17 cellular contexts compared by ENCODE assay signal in genomic region chr4:24475756-24476155, GRCh38.
"Had no signal": no experiment of that assay in that cellular context is flagged by ENCODE, and none has a peak within 500 bp of the region (broad histone marks: within the 10 kb centered on the region; RNA-seq: fewer than 3 reads in every experiment).

No MANE protein-coding gene starts in this region.

- H3K9me3 ChIP-seq: heart left ventricle, mucosa of descending colon, thyroid gland, uterus had no signal

- H3K27me3 ChIP-seq: thyroid gland, uterus had no signal

- DNase-seq: activated CD4-positive, alpha-beta T cell treated with anti-CD3 and anti-CD28 coated beads, Interleukin-2, amount 50 U/mL, for 1 hour; activated naive CD4-positive, alpha-beta T cell treated with anti-CD3 and anti-CD28 coated beads for 36 hours; activated naive CD8-positive, alpha-beta T cell treated with anti-CD3 and anti-CD28 coated beads, Interleukin-2, amount 50 U/mL, for 24 hours; activated T-cell treated with anti-CD3 and anti-CD28 coated beads for 4 hours; aorta; effector memory CD8-positive, alpha-beta T cell; heart left ventricle; mucosa of descending colon; naive thymus-derived CD4-positive, alpha-beta T cell; posterior cingulate gyrus; stimulated activated CD4-positive, alpha-beta T cell treated with anti-CD3 and anti-CD28 coated beads, Interleukin-2, amount 100 ng/mL, for 48 hours; stimulated activated naive B cell treated with anti-CD40 and anti-IgM and Interleukin-4, amounts not matched to agents 10 μg/mL and 1 μg/mL and 100 μg/mL, for 72 hours; thyroid gland; uterus had no signal

- H3K36me3 ChIP-seq: heart left ventricle, thyroid gland, uterus had no signal

- H3K9me3 Mint-ChIP-seq: activated naive CD4-positive, alpha-beta T cell treated with anti-CD3 and anti-CD28 coated beads for 36 hours; activated naive CD8-positive, alpha-beta T cell treated with anti-CD3 and anti-CD28 coated beads, Interleukin-2, amount 50 U/mL, for 24 hours; activated T-helper 17 cell treated with anti-CD3 and anti-CD28 coated beads, Interleukin-2, amount 50 U/mL, for 72 hours; effector memory CD8-positive, alpha-beta T cell; T-helper 2 cell treated with Interferon-gamma antibody and Interleukin-4, amounts not matched to agents 5 μg/mL and 100 μg/mL, for 36 hours had no signal

- H3K27ac Mint-ChIP-seq: activated naive CD4-positive, alpha-beta T cell treated with anti-CD3 and anti-CD28 coated beads for 36 hours; activated naive CD8-positive, alpha-beta T cell treated with anti-CD3 and anti-CD28 coated beads, Interleukin-2, amount 50 U/mL, for 24 hours; activated T-helper 17 cell treated with anti-CD3 and anti-CD28 coated beads, Interleukin-2, amount 50 U/mL, for 72 hours; effector memory CD8-positive, alpha-beta T cell; naive thymus-derived CD4-positive, alpha-beta T cell; stimulated activated naive B cell treated with anti-CD40 and anti-IgM and Interleukin-4, amounts not matched to agents 10 μg/mL and 1 μg/mL and 100 μg/mL, for 72 hours; T-helper 2 cell treated with Interferon-gamma antibody and Interleukin-4, amounts not matched to agents 5 μg/mL and 100 μg/mL, for 36 hours had no signal

- H3K4me3 ChIP-seq: heart left ventricle, mucosa of descending colon, thyroid gland, uterus had no signal

- ATAC-seq: activated naive CD8-positive, alpha-beta T cell treated with anti-CD3 and anti-CD28 coated beads, Interleukin-2, amount 50 U/mL, for 24 hours; activated T-helper 17 cell treated with anti-CD3 and anti-CD28 coated beads, Interleukin-2, amount 50 U/mL, for 72 hours; effector memory CD8-positive, alpha-beta T cell; heart left ventricle; left lobe of liver; mucosa of descending colon; naive thymus-derived CD4-positive, alpha-beta T cell; stimulated activated naive B cell treated with anti-CD40 and anti-IgM and Interleukin-4, amounts not matched to agents 10 μg/mL and 1 μg/mL and 100 μg/mL, for 72 hours had no signal

- H3K27ac ChIP-seq: heart left ventricle, thyroid gland, uterus had no signal

- H3K36me3 Mint-ChIP-seq: stimulated activated naive B cell treated with anti-CD40 and anti-IgM and Interleukin-4, amounts not matched to agents 10 μg/mL and 1 μg/mL and 100 μg/mL, for 72 hours had no signal

- H3K4me3 Mint-ChIP-seq: activated naive CD4-positive, alpha-beta T cell treated with anti-CD3 and anti-CD28 coated beads for 36 hours; activated naive CD8-positive, alpha-beta T cell treated with anti-CD3 and anti-CD28 coated beads, Interleukin-2, amount 50 U/mL, for 24 hours; activated T-helper 17 cell treated with anti-CD3 and anti-CD28 coated beads, Interleukin-2, amount 50 U/mL, for 72 hours; effector memory CD8-positive, alpha-beta T cell; stimulated activated naive B cell treated with anti-CD40 and anti-IgM and Interleukin-4, amounts not matched to agents 10 μg/mL and 1 μg/mL and 100 μg/mL, for 72 hours; T-helper 2 cell treated with Interferon-gamma antibody and Interleukin-4, amounts not matched to agents 5 μg/mL and 100 μg/mL, for 36 hours had no signal
